16 cellular contexts compared by ENCODE assay signal in the genomic region with DNA sequence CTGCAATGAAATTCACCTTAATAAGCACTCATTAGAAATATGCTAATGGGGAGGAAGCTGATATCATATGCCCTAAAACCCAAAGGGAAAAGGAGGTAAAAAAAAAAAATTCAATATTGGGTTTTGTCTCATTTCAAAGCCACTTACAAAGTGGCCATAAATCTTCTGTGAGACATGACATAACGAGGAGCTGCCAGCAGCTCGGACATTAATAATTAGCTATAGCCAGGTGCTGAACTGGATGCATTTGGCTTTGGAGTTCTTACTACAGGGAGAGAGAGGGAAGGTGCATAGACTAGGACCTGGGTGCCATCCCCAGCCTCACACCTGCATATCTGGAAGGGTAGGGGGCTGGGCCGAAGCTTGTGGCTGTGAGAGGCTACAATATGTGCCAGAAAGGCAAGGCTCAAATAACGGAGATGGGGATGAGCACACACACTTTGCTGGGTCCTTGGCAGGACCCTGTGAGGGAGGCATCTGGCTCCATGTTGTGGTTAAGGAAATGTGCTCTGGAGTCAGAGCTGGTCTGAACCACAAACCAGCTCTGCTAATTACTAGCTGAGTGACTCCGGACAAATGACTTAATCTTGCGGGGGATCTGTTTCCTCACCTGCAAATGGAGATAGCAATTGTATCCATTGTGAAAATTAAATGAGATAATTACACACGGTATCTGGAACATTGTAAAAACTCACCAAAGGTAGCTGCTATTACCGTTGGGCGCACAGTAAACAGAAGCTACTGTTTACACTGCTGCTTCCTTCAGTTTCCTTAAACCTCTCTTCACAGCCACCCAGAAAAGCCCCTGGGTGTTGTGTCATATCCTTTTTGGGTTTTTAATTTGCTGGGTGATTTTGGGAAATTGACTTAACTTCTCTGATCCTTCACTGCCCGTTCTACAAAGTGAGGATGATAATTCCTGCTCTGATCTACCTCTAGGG.
DNase-seq lines count a peak whose midpoint lies in the region; ATAC-seq and TF ChIP-seq lines count a peak whose summit lies in the region.
"Had no signal": no experiment of that assay in that cellular context is flagged by ENCODE, and none has a peak within 500 bp of the region (broad histone marks: within the 10 kb centered on the region; RNA-seq: fewer than 3 reads in every experiment).

No MANE protein-coding gene starts in this region.

- no peaks in the 10 kb centered on the region for H3K9me3 ChIP-seq in HEK293 (ENCODE audit: control insufficient read depth, insufficient read depth, low read depth, low read length)
- no peaks in the 10 kb centered on the region for H3K9me3 ChIP-seq in upper lobe of right lung
- H3K9me3 ChIP-seq: Caco-2 had no signal

- intact Hi-C loops in upper lobe of right lung (cut with DNase I): no loop called here

- no peaks in the 10 kb centered on the region for H3K27me3 ChIP-seq in upper lobe of right lung

- H3K27ac ChIP-seq in HEK293 (ENCODE audit: extremely low read depth, low read depth, low read length) (no peak overlapping the region), upper lobe of right lung (no peak overlapping the region)

- H3K4me1 ChIP-seq in HEK293 (ENCODE audit: control insufficient read depth, insufficient read depth, low read length) (peaks cover 7% of the 10 kb centered on the region), upper lobe of right lung (no peaks in the 10 kb centered on the region)
- H3K4me1 ChIP-seq: Caco-2 had no signal

- POLR2A ChIA-PET in HEK293 (lab: Yijun Ruan, JAX): interaction anchor here (0.5 to 0.6 kb wide), 2 partner anchors 139 to 195 kb away, joined by 4 to 6 read pairs; no protein-coding TSS in a partner anchor

- ATAC-seq in upper lobe of right lung: no peak

- TF ChIP-seq CTCF in HEK293 (tag by site-specific recombination; IDR thresholded peaks at IDR 0.05): no peak
- no peak for TF ChIP-seq CTCF in upper lobe of right lung (IDR thresholded peaks at IDR 0.05)

- no peaks in the 10 kb centered on the region for H3K9me3 Mint-ChIP-seq in immature natural killer cell
- H3K9me3 Mint-ChIP-seq: nephron had no signal

- CTCF ChIA-PET in HEK293 (lab: Yijun Ruan, JAX): interaction anchor here (0.5 to 1.7 kb wide), 5 partner anchors 45 to 361 kb away, joined by 3 to 5 read pairs (median 3); no protein-coding TSS in a partner anchor

- H3K36me3 ChIP-seq in HEK293 (ENCODE audit: control insufficient read depth in 2 of 2, insufficient read depth in 1 of 2, low read length in 2 of 2): no peaks in the 10 kb centered on the region
- no peaks in the 10 kb centered on the region for H3K36me3 ChIP-seq in upper lobe of right lung

- DNase-seq in NCI-H146 treated with DMSO at 0.1 percent for 48 hours (lab: John Stamatoyannopoulos, UW; ENCODE audit: unreplicated experiment) (peak; percentile 90), RPMI7951 (ENCODE audit: low read depth) (peak; percentile 29), left kidney (ENCODE audit: low read depth, low spot score) (peak; percentile 42), upper lobe of right lung (no peak), immature natural killer cell (no peak)
- DNase-seq in activated CD8-positive, alpha-beta memory T cell treated with anti-CD3 and anti-CD28 coated beads for 24 hours: no peak
- DNase-seq: activated T-cell treated with anti-CD3 and anti-CD28 coated beads, Interleukin-2, amount 50 U/mL, for 48 hours; anterior cingulate cortex; Caco-2; effector CD4-positive, alpha-beta T cell; H7; kidney; NCI-H1930; Right ventricle myocardium superior had no signal

- no peaks in the 10 kb centered on the region for H3K4me1 Mint-ChIP-seq in immature natural killer cell

- no peak overlapping the region for H3K27ac Mint-ChIP-seq in immature natural killer cell
- H3K27ac Mint-ChIP-seq: nephron had no signal

- H3K4me3 Mint-ChIP-seq in immature natural killer cell: no peak overlapping the region
- H3K4me3 Mint-ChIP-seq: nephron had no signal

- H3K4me3 ChIP-seq in HEK293 (ENCODE audit: low read depth, low read length) (no peak overlapping the region), upper lobe of right lung (no peak overlapping the region)

- peaks cover 0 to 3% (median 0%) of the 10 kb centered on the region in 3 donors for H3K27me3 Mint-ChIP-seq in immature natural killer cell (ENCODE audit: low read depth in 3 of 3)

- no peaks in the 10 kb centered on the region for H3K36me3 Mint-ChIP-seq in immature natural killer cell

TF ChIP-seq in HEK293, 187 proteins besides CTCF, POLR2A, EP300 and RAD21:
- TF ChIP-seq ZNF501 (tag by site-specific recombination; IDR thresholded peaks at IDR 0.05) (no peak), GLIS1 (tag by site-specific recombination; IDR thresholded peaks at IDR 0.05) (peak; percentile 70), ZNF768 (tag by site-specific recombination; IDR thresholded peaks at IDR 0.05) (peak; percentile 96), ZNF600 (tag by site-specific recombination; IDR thresholded peaks at IDR 0.05) (peak; percentile 92), ZBTB1 (tag by site-specific recombination; IDR thresholded peaks at IDR 0.05) (no peak), MZF1 (tag by site-specific recombination; IDR thresholded peaks at IDR 0.05; ENCODE audit: borderline replicate concordance) (0 out of 2 replicates have a peak, but pooled peaks have one; percentile 11), BCL11A (tag by site-specific recombination; IDR thresholded peaks at IDR 0.05; ENCODE audit: low read depth) (no peak), ZBTB8A (tag by site-specific recombination; IDR thresholded peaks at IDR 0.05) (peak; percentile 4; the same call in 1 of the 2 replicates), OSR2 (tag by site-specific recombination; IDR thresholded peaks at IDR 0.05) (peak; percentile 92), ZNF664 (tag by site-specific recombination; IDR thresholded peaks at IDR 0.05) (peak; percentile 94), ZNF366 (tag by site-specific recombination; conservative IDR thresholded peaks at IDR 0.05) (peak; percentile 28; the same call in 1 of the 2 replicates), WT1 (tag by site-specific recombination; IDR thresholded peaks at IDR 0.05) (peak; percentile 43), SCRT1 (tag by site-specific recombination; IDR thresholded peaks at IDR 0.05; ENCODE audit: borderline replicate concordance) (no peak), IKZF3 (tag by site-specific recombination; IDR thresholded peaks at IDR 0.05) (peak; percentile 39; the same call in 1 of the 2 replicates), KLF16 (tag by site-specific recombination; IDR thresholded peaks at IDR 0.05) (no peak), ZNF354C (tag by site-specific recombination; IDR thresholded peaks at IDR 0.05; ENCODE audit: borderline replicate concordance, low read depth) (no peak), SP7 (tag by site-specific recombination; IDR thresholded peaks at IDR 0.05) (peak; percentile 99), PRDM1 (tag by site-specific recombination; IDR thresholded peaks at IDR 0.05) (no peak), ZEB2 (tag by site-specific recombination; IDR thresholded peaks at IDR 0.05) (0 out of 2 replicates have a peak, but pooled peaks have one; percentile 11), ZNF350 (tag by site-specific recombination; IDR thresholded peaks at IDR 0.05) (no peak)
- TF ChIP-seq, protein P1, sequence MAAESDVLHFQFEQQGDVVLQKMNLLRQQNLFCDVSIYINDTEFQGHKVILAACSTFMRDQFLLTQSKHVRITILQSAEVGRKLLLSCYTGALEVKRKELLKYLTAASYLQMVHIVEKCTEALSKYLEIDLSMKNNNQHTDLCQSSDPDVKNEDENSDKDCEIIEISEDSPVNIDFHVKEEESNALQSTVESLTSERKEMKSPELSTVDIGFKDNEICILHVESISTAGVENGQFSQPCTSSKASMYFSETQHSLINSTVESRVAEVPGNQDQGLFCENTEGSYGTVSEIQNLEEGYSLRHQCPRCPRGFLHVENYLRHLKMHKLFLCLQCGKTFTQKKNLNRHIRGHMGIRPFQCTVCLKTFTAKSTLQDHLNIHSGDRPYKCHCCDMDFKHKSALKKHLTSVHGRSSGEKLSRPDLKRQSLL (tag by site-specific recombination; IDR thresholded peaks at IDR 0.05): peak; percentile 90
- TF ChIP-seq, protein P2, sequence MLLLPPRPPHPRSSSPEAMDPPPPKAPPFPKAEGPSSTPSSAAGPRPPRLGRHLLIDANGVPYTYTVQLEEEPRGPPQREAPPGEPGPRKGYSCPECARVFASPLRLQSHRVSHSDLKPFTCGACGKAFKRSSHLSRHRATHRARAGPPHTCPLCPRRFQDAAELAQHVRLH (tag by site-specific recombination; IDR thresholded peaks at IDR 0.05): peak; percentile 56; the same call in 1 of the 2 replicates
- TF ChIP-seq, protein P3, sequence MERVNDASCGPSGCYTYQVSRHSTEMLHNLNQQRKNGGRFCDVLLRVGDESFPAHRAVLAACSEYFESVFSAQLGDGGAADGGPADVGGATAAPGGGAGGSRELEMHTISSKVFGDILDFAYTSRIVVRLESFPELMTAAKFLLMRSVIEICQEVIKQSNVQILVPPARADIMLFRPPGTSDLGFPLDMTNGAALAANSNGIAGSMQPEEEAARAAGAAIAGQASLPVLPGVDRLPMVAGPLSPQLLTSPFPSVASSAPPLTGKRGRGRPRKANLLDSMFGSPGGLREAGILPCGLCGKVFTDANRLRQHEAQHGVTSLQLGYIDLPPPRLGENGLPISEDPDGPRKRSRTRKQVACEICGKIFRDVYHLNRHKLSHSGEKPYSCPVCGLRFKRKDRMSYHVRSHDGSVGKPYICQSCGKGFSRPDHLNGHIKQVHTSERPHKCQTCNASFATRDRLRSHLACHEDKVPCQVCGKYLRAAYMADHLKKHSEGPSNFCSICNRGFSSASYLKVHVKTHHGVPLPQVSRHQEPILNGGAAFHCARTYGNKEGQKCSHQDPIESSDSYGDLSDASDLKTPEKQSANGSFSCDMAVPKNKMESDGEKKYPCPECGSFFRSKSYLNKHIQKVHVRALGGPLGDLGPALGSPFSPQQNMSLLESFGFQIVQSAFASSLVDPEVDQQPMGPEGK (tag by site-specific recombination; IDR thresholded peaks at IDR 0.05): 0 out of 2 replicates have a peak, but pooled peaks have one; percentile 6
- TF ChIP-seq, protein P4, sequence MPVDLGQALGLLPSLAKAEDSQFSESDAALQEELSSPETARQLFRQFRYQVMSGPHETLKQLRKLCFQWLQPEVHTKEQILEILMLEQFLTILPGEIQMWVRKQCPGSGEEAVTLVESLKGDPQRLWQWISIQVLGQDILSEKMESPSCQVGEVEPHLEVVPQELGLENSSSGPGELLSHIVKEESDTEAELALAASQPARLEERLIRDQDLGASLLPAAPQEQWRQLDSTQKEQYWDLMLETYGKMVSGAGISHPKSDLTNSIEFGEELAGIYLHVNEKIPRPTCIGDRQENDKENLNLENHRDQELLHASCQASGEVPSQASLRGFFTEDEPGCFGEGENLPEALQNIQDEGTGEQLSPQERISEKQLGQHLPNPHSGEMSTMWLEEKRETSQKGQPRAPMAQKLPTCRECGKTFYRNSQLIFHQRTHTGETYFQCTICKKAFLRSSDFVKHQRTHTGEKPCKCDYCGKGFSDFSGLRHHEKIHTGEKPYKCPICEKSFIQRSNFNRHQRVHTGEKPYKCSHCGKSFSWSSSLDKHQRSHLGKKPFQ (tag by site-specific recombination; IDR thresholded peaks at IDR 0.05): no peak

Comparison
In these comparisons a context has a peak if more than half of its experiments do, and no peak if none do; other contexts are left out.
1. DNase-seq: peak in NCI-H146 treated with DMSO at 0.1 percent for 48 hours (single experiment), RPMI7951 (single experiment) and left kidney (single experiment); none in upper lobe of right lung (single experiment), immature natural killer cell (0 of 3) and activated CD8-positive, alpha-beta memory T cell treated with anti-CD3 and anti-CD28 coated beads for 24 hours (single experiment).